ENCODE assay signal across 8 cellular contexts in the genomic region with DNA sequence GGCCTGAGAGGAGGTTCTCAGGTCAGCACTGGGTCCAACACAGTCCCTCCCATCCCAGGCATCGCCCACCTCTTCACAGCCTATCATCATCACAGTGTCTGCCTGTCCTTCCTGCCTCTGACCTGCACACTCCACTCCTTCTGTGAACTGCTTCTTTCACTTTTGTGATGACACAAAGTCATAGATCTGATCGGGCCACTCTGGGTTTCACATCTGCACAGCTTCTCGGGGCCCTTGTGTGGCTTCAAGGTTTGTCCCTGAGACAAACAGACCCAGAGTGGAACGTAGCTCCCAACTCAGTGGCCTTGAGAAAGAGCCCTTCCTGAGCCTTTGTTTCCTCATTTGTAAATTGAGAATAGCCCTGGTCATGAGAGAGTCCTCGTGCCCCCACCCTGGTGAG.
DNase-seq lines count a peak whose midpoint lies in the region; ATAC-seq lines count a peak whose summit lies in the region.
"Not testable (repeated sequence)": the region's sequence is repeated elsewhere in the genome, so short reads cannot be mapped to it uniquely, and the experiment has no call there.

No MANE protein-coding gene starts in this region.

- peak; percentile 54 for DNase-seq in activated CD4-positive, alpha-beta T cell treated with anti-CD3 and anti-CD28 coated beads for 36 hours
- DNase-seq in activated naive CD4-positive, alpha-beta T cell treated with anti-CD3 and anti-CD28 coated beads, Interleukin-2, amount 10 ng/mL, durations not matched to agents 7 days and 5 days, result peak; percentile 52
- DNase-seq in stimulated activated effector memory CD8-positive, alpha-beta T cell treated with anti-CD3 and anti-CD28 coated beads, Interleukin-12 subunit alpha, Interleukin-12 subunit beta, amount 100 ng/mL, for 72 hours (ENCODE audit: low spot score in 2 of 2), result peak in 1 of 2 donors; percentile 74

- not testable (repeated sequence) for H3K36me3 Mint-ChIP-seq in activated CD4-positive, alpha-beta T cell treated with anti-CD3 and anti-CD28 coated beads for 36 hours (ENCODE audit: low read depth); activated naive CD4-positive, alpha-beta T cell treated with anti-CD3 and anti-CD28 coated beads, Interleukin-2, amount 10 ng/mL, durations not matched to agents 7 days and 5 days; stimulated activated effector memory CD8-positive, alpha-beta T cell treated with anti-CD3 and anti-CD28 coated beads, Interleukin-12 subunit alpha, Interleukin-12 subunit beta, amount 100 ng/mL, for 72 hours

- H3K4me1 Mint-ChIP-seq in activated CD4-positive, alpha-beta T cell treated with anti-CD3 and anti-CD28 coated beads for 36 hours, result peaks cover 26% of the 10 kb centered on the region
- peaks cover 22% of the 10 kb centered on the region for H3K4me1 Mint-ChIP-seq in activated naive CD4-positive, alpha-beta T cell treated with anti-CD3 and anti-CD28 coated beads, Interleukin-2, amount 10 ng/mL, durations not matched to agents 7 days and 5 days
- peaks cover 41% of the 10 kb centered on the region for H3K4me1 Mint-ChIP-seq in stimulated activated effector memory CD8-positive, alpha-beta T cell treated with anti-CD3 and anti-CD28 coated beads, Interleukin-12 subunit alpha, Interleukin-12 subunit beta, amount 100 ng/mL, for 72 hours

- H3K9me3 Mint-ChIP-seq in activated CD4-positive, alpha-beta T cell treated with anti-CD3 and anti-CD28 coated beads for 36 hours (ENCODE audit: low read depth); activated naive CD4-positive, alpha-beta T cell treated with anti-CD3 and anti-CD28 coated beads, Interleukin-2, amount 10 ng/mL, durations not matched to agents 7 days and 5 days; stimulated activated effector memory CD8-positive, alpha-beta T cell treated with anti-CD3 and anti-CD28 coated beads, Interleukin-12 subunit alpha, Interleukin-12 subunit beta, amount 100 ng/mL, for 72 hours: not testable (repeated sequence)

- not testable (repeated sequence) for H3K4me3 Mint-ChIP-seq in activated CD4-positive, alpha-beta T cell treated with anti-CD3 and anti-CD28 coated beads for 36 hours; activated naive CD4-positive, alpha-beta T cell treated with anti-CD3 and anti-CD28 coated beads, Interleukin-2, amount 10 ng/mL, durations not matched to agents 7 days and 5 days
- H3K4me3 Mint-ChIP-seq in stimulated activated effector memory CD8-positive, alpha-beta T cell treated with anti-CD3 and anti-CD28 coated beads, Interleukin-12 subunit alpha, Interleukin-12 subunit beta, amount 100 ng/mL, for 72 hours, result peak overlapping the region; percentile 49

- POLR2A ChIA-PET in activated CD4-positive, alpha-beta T cell treated with anti-CD3 and anti-CD28 coated beads for 36 hours (lab: Charles Lee), result not testable (repeated sequence)

- not testable (repeated sequence) for H3K27ac Mint-ChIP-seq in activated CD4-positive, alpha-beta T cell treated with anti-CD3 and anti-CD28 coated beads for 36 hours; stimulated activated effector memory CD8-positive, alpha-beta T cell treated with anti-CD3 and anti-CD28 coated beads, Interleukin-12 subunit alpha, Interleukin-12 subunit beta, amount 100 ng/mL, for 72 hours
- H3K27ac Mint-ChIP-seq in activated naive CD4-positive, alpha-beta T cell treated with anti-CD3 and anti-CD28 coated beads, Interleukin-2, amount 10 ng/mL, durations not matched to agents 7 days and 5 days, result peak overlapping the region; percentile 68

- intact Hi-C loops in activated CD4-positive, alpha-beta T cell treated with anti-CD3 and anti-CD28 coated beads for 36 hours (cut with DNase I, micrococcal nuclease), result not testable (repeated sequence)

- ATAC-seq in GM18519 (IDR thresholded peaks at IDR 0.05; ENCODE audit: low FRiP score, unreplicated experiment), result peak; percentile 97
- peak; percentile 97 for ATAC-seq in GM19452 (IDR thresholded peaks at IDR 0.05; ENCODE audit: unreplicated experiment)
- ATAC-seq in GM21825 (IDR thresholded peaks at IDR 0.05; ENCODE audit: unreplicated experiment), result peak; percentile 94
- ATAC-seq in HG03045 (IDR thresholded peaks at IDR 0.05; ENCODE audit: unreplicated experiment), result peak; percentile 92
- peak; percentile 93 for ATAC-seq in HG03460 (IDR thresholded peaks at IDR 0.05; ENCODE audit: unreplicated experiment)
- peak; percentile 76 for ATAC-seq in activated CD4-positive, alpha-beta T cell treated with anti-CD3 and anti-CD28 coated beads for 36 hours
- peak; percentile 90 for ATAC-seq in stimulated activated effector memory CD8-positive, alpha-beta T cell treated with anti-CD3 and anti-CD28 coated beads, Interleukin-12 subunit alpha, Interleukin-12 subunit beta, amount 100 ng/mL, for 72 hours

- H3K27me3 Mint-ChIP-seq in activated CD4-positive, alpha-beta T cell treated with anti-CD3 and anti-CD28 coated beads for 36 hours; activated naive CD4-positive, alpha-beta T cell treated with anti-CD3 and anti-CD28 coated beads, Interleukin-2, amount 10 ng/mL, durations not matched to agents 7 days and 5 days: not testable (repeated sequence)

- CTCF ChIA-PET in activated CD4-positive, alpha-beta T cell treated with anti-CD3 and anti-CD28 coated beads for 36 hours (lab: Charles Lee); activated naive CD4-positive, alpha-beta T cell treated with anti-CD3 and anti-CD28 coated beads, Interleukin-2, amount 10 ng/mL, durations not matched to agents 7 days and 5 days (lab: Charles Lee): not testable (repeated sequence)
